1 cellular context compared by ENCODE assay signal in genomic region chr3:186953011-186953487, GRCh38.
TF ChIP-seq lines count a peak whose summit lies in the region.

No MANE protein-coding gene starts in this region.

TF ChIP-seq in GM23338, 12 proteins besides CTCF, POLR2A, EP300 and RAD21 (continued from another document):
- TF ChIP-seq ZNF462 (CRISPR knock-in tag; IDR thresholded peaks at IDR 0.05) (no peak), STAT1 (IDR thresholded peaks at IDR 0.05; ENCODE audit: unreplicated experiment) (no peak)
TF ChIP-seq in GM23338: peak in this region for 0.
